Comparison of ENCODE assay signal across 1 cellular context in the genomic region with DNA sequence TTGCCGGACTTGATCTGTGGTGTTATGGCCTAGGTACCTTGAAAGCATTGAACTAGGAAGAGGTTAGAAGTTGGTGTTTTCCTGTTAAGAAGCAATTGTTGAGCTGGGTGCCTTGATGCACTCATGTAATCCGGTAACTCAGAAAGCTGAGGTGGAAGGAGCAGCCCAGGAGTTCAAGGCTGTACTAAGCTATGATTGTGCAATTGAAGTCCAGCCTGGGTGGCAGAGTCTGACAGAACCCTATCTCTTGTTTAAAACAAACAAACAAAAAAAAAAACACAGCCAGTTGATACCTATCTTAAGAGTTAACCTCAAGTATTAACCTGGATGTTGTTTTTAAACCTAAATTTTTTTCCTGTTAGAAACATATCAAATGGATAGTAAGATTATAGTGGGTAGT.
A peak's percentile ranks its signal among the peaks of the same experiment; 100 is the strongest.
TF ChIP-seq lines count a peak whose summit lies in the region.

No MANE protein-coding gene starts in this region.

TF ChIP-seq in IMR-90, 13 proteins besides CTCF, POLR2A, EP300 and RAD21:
- TF ChIP-seq CHD1 (IDR thresholded peaks at IDR 0.05; ENCODE audit: low read depth, low read length) = no peak
- peak; percentile 50; the same call in 1 of the 2 replicates for TF ChIP-seq CEBPB (IDR thresholded peaks at IDR 0.05; ENCODE audit: low read depth, low read length)
